ENCODE assay signal across 13 cellular contexts in the genomic region with DNA sequence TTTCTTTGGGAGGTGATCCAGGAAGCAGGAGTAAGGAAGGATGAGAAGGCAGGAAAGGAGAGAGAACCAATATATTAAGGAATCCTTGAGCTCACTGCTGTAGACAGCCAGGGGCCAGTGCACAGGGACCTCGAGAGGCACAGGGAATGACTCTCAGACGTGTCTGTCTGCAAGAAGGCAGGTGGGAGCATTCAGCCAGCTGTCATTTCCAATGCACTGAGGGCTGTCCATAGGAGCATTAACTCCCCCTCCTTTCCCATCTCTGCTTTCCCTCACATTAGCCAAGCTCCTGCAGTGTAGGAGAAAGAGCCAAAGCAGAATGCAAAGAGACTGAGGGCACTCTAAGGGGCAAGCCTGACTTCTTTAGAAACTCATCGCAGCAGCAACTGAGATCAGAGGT.
DNase-seq lines count a peak whose midpoint lies in the region; TF ChIP-seq lines count a peak whose summit lies in the region.
"Had no signal": no experiment of that assay in that cellular context is flagged by ENCODE, and none has a peak within 500 bp of the region (broad histone marks: within the 10 kb centered on the region; RNA-seq: fewer than 3 reads in every experiment).

No MANE protein-coding gene starts in this region.

- H3K27me3 ChIP-seq in SJCRH30 (no peaks in the 10 kb centered on the region), thyroid gland (no peaks in the 10 kb centered on the region)

- no peaks in the 10 kb centered on the region for H3K36me3 ChIP-seq in SJCRH30
- H3K36me3 ChIP-seq in thyroid gland, result no peaks in the 10 kb centered on the region

- peak; percentile 49 to 72 for DNase-seq in SJCRH30
- DNase-seq in glutamatergic neuron, result peak; percentile 79
- DNase-seq in retina, result peak; percentile 78
- DNase-seq in effector CD4-positive, alpha-beta T cell, result no peak
- DNase-seq in COLO668 (lab: John Stamatoyannopoulos, UW; ENCODE audit: unreplicated experiment), result no peak
- DNase-seq in thyroid gland, result no peak
- DNase-seq: Caco-2; CD8-positive, alpha-beta T cell; GF-D8; HCEC 1CT; HFFc6 had no signal

- 64 to 73% methylated on average over 3 of the region's 3 CpGs for whole genome bisulfite sequencing in thyroid gland, 2 donors

- no peak overlapping the region for H3K4me3 ChIP-seq in SJCRH30
- H3K4me3 ChIP-seq in thyroid gland (replicated peaks in 1 of 3), result no peak overlapping the region
- H3K4me3 ChIP-seq: A549 had no signal

- peaks cover 14% of the 10 kb centered on the region for H3K9me3 Mint-ChIP-seq in glutamatergic neuron (ENCODE audit: unreplicated experiment)
- H3K9me3 Mint-ChIP-seq: CD8-positive, alpha-beta T cell had no signal

- peaks cover 8% of the 10 kb centered on the region for H3K27me3 Mint-ChIP-seq in glutamatergic neuron (ENCODE audit: unreplicated experiment)

- no peak for TF ChIP-seq POLR2A in thyroid gland (IDR thresholded peaks at IDR 0.05)

- peak overlapping the region; percentile 26 for H3K4me3 Mint-ChIP-seq in glutamatergic neuron (ENCODE audit: unreplicated experiment)
- H3K4me3 Mint-ChIP-seq: CD14-positive monocyte; CD8-positive, alpha-beta T cell; HFFc6 had no signal

- H3K27ac Mint-ChIP-seq in glutamatergic neuron (ENCODE audit: unreplicated experiment), result peak overlapping the region; percentile 95
- H3K27ac Mint-ChIP-seq: CD14-positive monocyte; CD8-positive, alpha-beta T cell; HFFc6 had no signal

- H3K27ac ChIP-seq in SJCRH30 (no peak overlapping the region), thyroid gland (no peak overlapping the region)
- H3K27ac ChIP-seq: A549 had no signal

- H3K9me3 ChIP-seq in SJCRH30 (replicated peaks) (no peaks in the 10 kb centered on the region), thyroid gland (no peaks in the 10 kb centered on the region)
- H3K9me3 ChIP-seq: A549, Caco-2 had no signal

- no peaks in the 10 kb centered on the region for H3K4me1 ChIP-seq in SJCRH30
- H3K4me1 ChIP-seq in thyroid gland, result no peaks in the 10 kb centered on the region
- H3K4me1 ChIP-seq: A549, Caco-2 had no signal

- H3K36me3 Mint-ChIP-seq in glutamatergic neuron (ENCODE audit: unreplicated experiment), result peaks cover 14% of the 10 kb centered on the region
- H3K36me3 Mint-ChIP-seq: CD14-positive monocyte; CD8-positive, alpha-beta T cell had no signal

- H3K4me1 Mint-ChIP-seq in glutamatergic neuron (ENCODE audit: low read depth, unreplicated experiment), result peaks cover 15% of the 10 kb centered on the region
- H3K4me1 Mint-ChIP-seq: CD14-positive monocyte had no signal

- intact Hi-C loops in thyroid gland (cut with DNase I), result no loop called here

- no peak for TF ChIP-seq CTCF in glutamatergic neuron (IDR thresholded peaks at IDR 0.05; ENCODE audit: partially characterized antibody, unreplicated experiment)
- TF ChIP-seq CTCF in thyroid gland (IDR thresholded peaks at IDR 0.05), result no peak

Comparison
In these comparisons a context has a peak if more than half of its experiments do, and no peak if none do; other contexts are left out.
1. DNase-seq: peak in SJCRH30 (2 of 2), glutamatergic neuron (single experiment) and retina (single experiment); none in effector CD4-positive, alpha-beta T cell (single experiment), COLO668 (single experiment) and thyroid gland (0 of 2).